ENCODE assay signal across 1 cellular context in the genomic region with DNA sequence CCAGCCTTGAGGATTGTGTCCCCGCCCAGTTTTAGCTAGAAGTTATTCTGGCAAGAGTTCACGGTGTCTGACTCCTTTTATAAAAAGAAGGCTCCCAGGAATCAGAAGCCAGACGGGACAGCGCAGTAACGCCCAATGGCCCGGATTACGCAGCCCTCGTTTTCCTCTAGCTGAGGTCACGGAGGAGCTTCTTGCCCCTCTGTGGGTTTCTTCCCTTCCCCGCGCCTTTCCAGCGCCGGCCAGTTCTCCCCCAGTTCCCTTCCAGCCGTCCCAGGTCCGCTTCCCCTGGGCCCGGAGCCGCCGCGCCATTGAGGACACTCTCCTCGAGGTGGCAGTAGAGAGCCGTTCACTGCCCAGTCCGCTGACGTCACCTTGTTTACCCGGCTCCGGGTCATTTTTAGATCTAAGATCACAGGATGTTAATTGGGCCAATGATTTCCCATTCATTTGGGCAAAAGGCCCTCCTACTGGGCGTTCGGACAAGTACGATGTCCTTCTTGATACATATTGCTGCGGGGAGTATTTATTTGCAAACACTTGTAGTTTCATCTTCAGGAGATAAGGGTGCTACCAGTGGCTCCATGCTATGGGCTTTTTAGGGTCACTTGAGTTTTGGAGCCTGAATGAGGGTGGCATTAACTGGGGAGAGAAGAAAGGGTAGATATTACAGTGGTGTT.
TF ChIP-seq lines count a peak whose summit lies in the region.

No MANE protein-coding gene starts in this region.

TF ChIP-seq in HepG2, 621 proteins besides CTCF, POLR2A, EP300 and RAD21 (continued from another document and continues in another):
- no peak; the same call in 1 of the 2 replicates for TF ChIP-seq DRAP1 (CRISPR knock-in tag; IDR thresholded peaks at IDR 0.05)
- no peak for TF ChIP-seq ZNF296 (CRISPR knock-in tag; conservative IDR thresholded peaks at IDR 0.05)
- TF ChIP-seq ATF3 (CRISPR knock-in tag; IDR thresholded peaks at IDR 0.05) = peak; percentile 97
- TF ChIP-seq CEBPG (CRISPR knock-in tag; IDR thresholded peaks at IDR 0.05) = peak; percentile 61
- TF ChIP-seq ZNF816 (CRISPR knock-in tag; IDR thresholded peaks at IDR 0.05; ENCODE audit: borderline replicate concordance) = 0 out of 2 replicates have a peak, but pooled peaks have one; percentile 44
- no peak for TF ChIP-seq THAP8 (CRISPR knock-in tag; IDR thresholded peaks at IDR 0.05; ENCODE audit: borderline replicate concordance)
- TF ChIP-seq, protein P1, sequence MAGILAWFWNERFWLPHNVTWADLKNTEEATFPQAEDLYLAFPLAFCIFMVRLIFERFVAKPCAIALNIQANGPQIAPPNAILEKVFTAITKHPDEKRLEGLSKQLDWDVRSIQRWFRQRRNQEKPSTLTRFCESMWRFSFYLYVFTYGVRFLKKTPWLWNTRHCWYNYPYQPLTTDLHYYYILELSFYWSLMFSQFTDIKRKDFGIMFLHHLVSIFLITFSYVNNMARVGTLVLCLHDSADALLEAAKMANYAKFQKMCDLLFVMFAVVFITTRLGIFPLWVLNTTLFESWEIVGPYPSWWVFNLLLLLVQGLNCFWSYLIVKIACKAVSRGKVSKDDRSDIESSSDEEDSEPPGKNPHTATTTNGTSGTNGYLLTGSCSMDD (CRISPR knock-in tag; IDR thresholded peaks at IDR 0.05) = no peak
- TF ChIP-seq, protein P2, sequence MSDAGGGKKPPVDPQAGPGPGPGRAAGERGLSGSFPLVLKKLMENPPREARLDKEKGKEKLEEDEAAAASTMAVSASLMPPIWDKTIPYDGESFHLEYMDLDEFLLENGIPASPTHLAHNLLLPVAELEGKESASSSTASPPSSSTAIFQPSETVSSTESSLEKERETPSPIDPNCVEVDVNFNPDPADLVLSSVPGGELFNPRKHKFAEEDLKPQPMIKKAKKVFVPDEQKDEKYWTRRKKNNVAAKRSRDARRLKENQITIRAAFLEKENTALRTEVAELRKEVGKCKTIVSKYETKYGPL (CRISPR knock-in tag; IDR thresholded peaks at IDR 0.05) = no peak
- no peak for TF ChIP-seq ZNF274 (CRISPR knock-in tag; IDR thresholded peaks at IDR 0.05)
- TF ChIP-seq TBL1XR1 (IDR thresholded peaks at IDR 0.05; ENCODE audit: borderline replicate concordance, low read length, partially characterized antibody) = peak; percentile 67
- peak; percentile 25; the same call in 1 of the 3 replicates for TF ChIP-seq MXI1 (IDR thresholded peaks at IDR 0.05; ENCODE audit: borderline replicate concordance, low read depth, low read length)
- no peak for TF ChIP-seq GPN1 (CRISPR knock-in tag; IDR thresholded peaks at IDR 0.05; ENCODE audit: borderline replicate concordance)
- peak; percentile 65 for TF ChIP-seq HOXA3 (CRISPR knock-in tag; IDR thresholded peaks at IDR 0.05)
- TF ChIP-seq NR2F6 (IDR thresholded peaks at IDR 0.05) = peak; percentile 37
- peak; percentile 51 for TF ChIP-seq NR2F6 (CRISPR knock-in tag; IDR thresholded peaks at IDR 0.05)
- no peak; the same call in 1 of the 2 replicates for TF ChIP-seq ZKSCAN8 (CRISPR knock-in tag; IDR thresholded peaks at IDR 0.05; ENCODE audit: borderline replicate concordance)
- TF ChIP-seq ZNF580 (CRISPR knock-in tag; IDR thresholded peaks at IDR 0.05; ENCODE audit: borderline replicate concordance, low read depth) = no peak
- TF ChIP-seq ZNF878 (CRISPR knock-in tag; IDR thresholded peaks at IDR 0.05) = no peak
- TF ChIP-seq ZNF800 (CRISPR knock-in tag; IDR thresholded peaks at IDR 0.05) = no peak
- TF ChIP-seq SRSF1 (optimal IDR thresholded peaks at IDR 0.05; ENCODE audit: low read depth, low read length) = peak; percentile 56
- TF ChIP-seq ZNF83 (CRISPR knock-in tag; IDR thresholded peaks at IDR 0.05; ENCODE audit: borderline replicate concordance) = no peak
- peak; percentile 65; the same call in 1 of the 2 replicates for TF ChIP-seq MEIS1 (CRISPR knock-in tag; IDR thresholded peaks at IDR 0.05; ENCODE audit: borderline replicate concordance)
- no peak; the same call in 1 of the 2 replicates for TF ChIP-seq SSRP1 (CRISPR knock-in tag; IDR thresholded peaks at IDR 0.05)
- TF ChIP-seq ZNF724P (CRISPR knock-in tag; IDR thresholded peaks at IDR 0.05; ENCODE audit: borderline replicate concordance) = 0 out of 2 replicates have a peak, but pooled peaks have one; percentile 43
- TF ChIP-seq ZFAT (CRISPR knock-in tag; conservative IDR thresholded peaks at IDR 0.05) = no peak
- peak; percentile 59 for TF ChIP-seq HDAC2 (CRISPR knock-in tag; IDR thresholded peaks at IDR 0.05)
- TF ChIP-seq ZNF484 (CRISPR knock-in tag; IDR thresholded peaks at IDR 0.05; ENCODE audit: borderline replicate concordance, low read depth) = no peak
- TF ChIP-seq ARID2 (CRISPR knock-in tag; IDR thresholded peaks at IDR 0.05; ENCODE audit: borderline replicate concordance) = no peak
- TF ChIP-seq NONO (IDR thresholded peaks at IDR 0.05) = no peak
- TF ChIP-seq NONO (CRISPR knock-in tag; conservative IDR thresholded peaks at IDR 0.05) = peak; percentile 51; the same call in 1 of the 2 replicates
- TF ChIP-seq, protein P3, sequence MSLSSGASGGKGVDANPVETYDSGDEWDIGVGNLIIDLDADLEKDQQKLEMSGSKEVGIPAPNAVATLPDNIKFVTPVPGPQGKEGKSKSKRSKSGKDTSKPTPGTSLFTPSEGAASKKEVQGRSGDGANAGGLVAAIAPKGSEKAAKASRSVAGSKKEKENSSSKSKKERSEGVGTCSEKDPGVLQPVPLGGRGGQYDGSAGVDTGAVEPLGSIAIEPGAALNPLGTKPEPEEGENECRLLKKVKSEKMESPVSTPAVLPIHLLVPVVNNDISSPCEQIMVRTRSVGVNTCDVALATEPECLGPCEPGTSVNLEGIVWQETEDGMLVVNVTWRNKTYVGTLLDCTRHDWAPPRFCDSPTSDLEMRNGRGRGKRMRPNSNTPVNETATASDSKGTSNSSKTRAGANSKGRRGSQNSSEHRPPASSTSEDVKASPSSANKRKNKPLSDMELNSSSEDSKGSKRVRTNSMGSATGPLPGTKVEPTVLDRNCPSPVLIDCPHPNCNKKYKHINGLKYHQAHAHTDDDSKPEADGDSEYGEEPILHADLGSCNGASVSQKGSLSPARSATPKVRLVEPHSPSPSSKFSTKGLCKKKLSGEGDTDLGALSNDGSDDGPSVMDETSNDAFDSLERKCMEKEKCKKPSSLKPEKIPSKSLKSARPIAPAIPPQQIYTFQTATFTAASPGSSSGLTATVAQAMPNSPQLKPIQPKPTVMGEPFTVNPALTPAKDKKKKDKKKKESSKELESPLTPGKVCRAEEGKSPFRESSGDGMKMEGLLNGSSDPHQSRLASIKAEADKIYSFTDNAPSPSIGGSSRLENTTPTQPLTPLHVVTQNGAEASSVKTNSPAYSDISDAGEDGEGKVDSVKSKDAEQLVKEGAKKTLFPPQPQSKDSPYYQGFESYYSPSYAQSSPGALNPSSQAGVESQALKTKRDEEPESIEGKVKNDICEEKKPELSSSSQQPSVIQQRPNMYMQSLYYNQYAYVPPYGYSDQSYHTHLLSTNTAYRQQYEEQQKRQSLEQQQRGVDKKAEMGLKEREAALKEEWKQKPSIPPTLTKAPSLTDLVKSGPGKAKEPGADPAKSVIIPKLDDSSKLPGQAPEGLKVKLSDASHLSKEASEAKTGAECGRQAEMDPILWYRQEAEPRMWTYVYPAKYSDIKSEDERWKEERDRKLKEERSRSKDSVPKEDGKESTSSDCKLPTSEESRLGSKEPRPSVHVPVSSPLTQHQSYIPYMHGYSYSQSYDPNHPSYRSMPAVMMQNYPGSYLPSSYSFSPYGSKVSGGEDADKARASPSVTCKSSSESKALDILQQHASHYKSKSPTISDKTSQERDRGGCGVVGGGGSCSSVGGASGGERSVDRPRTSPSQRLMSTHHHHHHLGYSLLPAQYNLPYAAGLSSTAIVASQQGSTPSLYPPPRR (CRISPR knock-in tag; IDR thresholded peaks at IDR 0.05; ENCODE audit: borderline replicate concordance) = no peak; the same call in 1 of the 2 replicates
- TF ChIP-seq ZNF510 (CRISPR knock-in tag; IDR thresholded peaks at IDR 0.05; ENCODE audit: low read depth) = peak; percentile 88
- TF ChIP-seq, protein P4, sequence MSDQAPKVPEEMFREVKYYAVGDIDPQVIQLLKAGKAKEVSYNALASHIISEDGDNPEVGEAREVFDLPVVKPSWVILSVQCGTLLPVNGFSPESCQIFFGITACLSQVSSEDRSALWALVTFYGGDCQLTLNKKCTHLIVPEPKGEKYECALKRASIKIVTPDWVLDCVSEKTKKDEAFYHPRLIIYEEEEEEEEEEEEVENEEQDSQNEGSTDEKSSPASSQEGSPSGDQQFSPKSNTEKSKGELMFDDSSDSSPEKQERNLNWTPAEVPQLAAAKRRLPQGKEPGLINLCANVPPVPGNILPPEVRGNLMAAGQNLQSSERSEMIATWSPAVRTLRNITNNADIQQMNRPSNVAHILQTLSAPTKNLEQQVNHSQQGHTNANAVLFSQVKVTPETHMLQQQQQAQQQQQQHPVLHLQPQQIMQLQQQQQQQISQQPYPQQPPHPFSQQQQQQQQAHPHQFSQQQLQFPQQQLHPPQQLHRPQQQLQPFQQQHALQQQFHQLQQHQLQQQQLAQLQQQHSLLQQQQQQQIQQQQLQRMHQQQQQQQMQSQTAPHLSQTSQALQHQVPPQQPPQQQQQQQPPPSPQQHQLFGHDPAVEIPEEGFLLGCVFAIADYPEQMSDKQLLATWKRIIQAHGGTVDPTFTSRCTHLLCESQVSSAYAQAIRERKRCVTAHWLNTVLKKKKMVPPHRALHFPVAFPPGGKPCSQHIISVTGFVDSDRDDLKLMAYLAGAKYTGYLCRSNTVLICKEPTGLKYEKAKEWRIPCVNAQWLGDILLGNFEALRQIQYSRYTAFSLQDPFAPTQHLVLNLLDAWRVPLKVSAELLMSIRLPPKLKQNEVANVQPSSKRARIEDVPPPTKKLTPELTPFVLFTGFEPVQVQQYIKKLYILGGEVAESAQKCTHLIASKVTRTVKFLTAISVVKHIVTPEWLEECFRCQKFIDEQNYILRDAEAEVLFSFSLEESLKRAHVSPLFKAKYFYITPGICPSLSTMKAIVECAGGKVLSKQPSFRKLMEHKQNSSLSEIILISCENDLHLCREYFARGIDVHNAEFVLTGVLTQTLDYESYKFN (CRISPR knock-in tag; conservative IDR thresholded peaks at IDR 0.05) = peak; percentile 52; the same call in 1 of the 2 replicates
- TF ChIP-seq RERE (CRISPR knock-in tag; IDR thresholded peaks at IDR 0.05; ENCODE audit: low read depth) = no peak
- no peak; the same call in 1 of the 2 replicates for TF ChIP-seq ZNF572 (CRISPR knock-in tag; IDR thresholded peaks at IDR 0.05)
- peak; percentile 29; the same call in 1 of the 2 replicates for TF ChIP-seq DPF2 (CRISPR knock-in tag; IDR thresholded peaks at IDR 0.05; ENCODE audit: borderline replicate concordance, low read depth)
- TF ChIP-seq KDM5B (CRISPR knock-in tag; IDR thresholded peaks at IDR 0.05; ENCODE audit: borderline replicate concordance) = peak; percentile 40; the same call in 1 of the 2 replicates
